ENCODE assay signal across 23 cellular contexts in genomic region chr7:1934017-1934416, GRCh38.
DNase-seq lines count a peak whose midpoint lies in the region; ATAC-seq and TF ChIP-seq lines count a peak whose summit lies in the region.
"Had no signal": no experiment of that assay in that cellular context is flagged by ENCODE, and none has a peak within 500 bp of the region (broad histone marks: within the 10 kb centered on the region; RNA-seq: fewer than 3 reads in every experiment).

No MANE protein-coding gene starts in this region.

- H2AK5ac ChIP-seq in H9 (ENCODE audit: insufficient read length, low read length), result no peak overlapping the region

- no peak for TF ChIP-seq CTCF in CD4-positive, alpha-beta T cell (IDR thresholded peaks at IDR 0.05)
- peak; percentile 46 for TF ChIP-seq CTCF in H9 (conservative IDR thresholded peaks at IDR 0.05)
- TF ChIP-seq CTCF in endothelial cell (IDR thresholded peaks at IDR 0.05; ENCODE audit: unreplicated experiment), result no peak
- no peak for TF ChIP-seq CTCF in spleen (IDR thresholded peaks at IDR 0.05 in 8 of 11, conservative IDR thresholded peaks at IDR 0.05 in 3 of 11)
- TF ChIP-seq CTCF in coronary artery (IDR thresholded peaks at IDR 0.05), result no peak

- no peak for ATAC-seq in CD4-positive, alpha-beta T cell (ENCODE audit: poor library complexity)
- ATAC-seq: activated CD8-positive, alpha-beta memory T cell treated with anti-CD3 and anti-CD28 coated beads, Interleukin-2, amount 10 ng/mL, durations not matched to agents 7 days and 5 days; GM12878 had no signal

- peak overlapping the region; percentile 85 for H3K4me3 Mint-ChIP-seq in CD4-positive, alpha-beta T cell
- H3K4me3 Mint-ChIP-seq in H9 (no peak overlapping the region), endothelial cell (ENCODE audit: unreplicated experiment) (peak overlapping the region; percentile 23)
- H3K4me3 Mint-ChIP-seq: activated CD8-positive, alpha-beta memory T cell treated with anti-CD3 and anti-CD28 coated beads, Interleukin-2, amount 10 ng/mL, durations not matched to agents 7 days and 5 days; activated T-helper 1 cell treated with anti-CD3 and anti-CD28 coated beads, Interleukin-12 subunit alpha, Interleukin-12 subunit beta, Interleukin-2, Interleukin-4 antibody, amounts not matched to agents 30 ng/mL and 10 ng/mL and 1 ng/mL, durations not matched to agents 14 hours and 24 hours and 36 hours had no signal

- H3K27me3 Mint-ChIP-seq in CD4-positive, alpha-beta T cell, result no peaks in the 10 kb centered on the region
- H3K27me3 Mint-ChIP-seq in H9 (ENCODE audit: low read depth) (no peaks in the 10 kb centered on the region), endothelial cell (ENCODE audit: unreplicated experiment) (peaks cover 15% of the 10 kb centered on the region)
- H3K27me3 Mint-ChIP-seq: activated CD8-positive, alpha-beta memory T cell treated with anti-CD3 and anti-CD28 coated beads, Interleukin-2, amount 10 ng/mL, durations not matched to agents 7 days and 5 days had no signal

- H3K4ac ChIP-seq in H9 (ENCODE audit: low read depth, low read length), result no peak overlapping the region

- H3K9me3 ChIP-seq in CD4-positive, alpha-beta T cell (ENCODE audit: control insufficient read depth, low read length), result no peaks in the 10 kb centered on the region
- peaks cover 8% of the 10 kb centered on the region for H3K9me3 ChIP-seq in H9 (ENCODE audit: control insufficient read depth, low read depth, low read length)
- H3K9me3 ChIP-seq in spleen, result no peaks in the 10 kb centered on the region
- H3K9me3 ChIP-seq: prostate gland, SK-N-SH, thoracic aorta had no signal

- no peak overlapping the region for H4K5ac ChIP-seq in H9 (ENCODE audit: insufficient read length, low read depth, low read length)

- H3K23ac ChIP-seq in H9 (ENCODE audit: insufficient read length, low read depth, low read length), result no peak overlapping the region

- H3K23me2 ChIP-seq in H9 (ENCODE audit: insufficient read length, low read depth, low read length, poor library complexity, severe bottlenecking), result no peaks in the 10 kb centered on the region

- no peak overlapping the region for H2BK120ac ChIP-seq in H9 (ENCODE audit: low read depth, low read length, poor library complexity, severe bottlenecking)

- intact Hi-C loops in CD4-positive, alpha-beta T cell (cut with DNase I, micrococcal nuclease), result no loop called here
- intact Hi-C loops in spleen (cut with DNase I; ENCODE audit: low total_unique reads), result no loop called here

- H2BK5ac ChIP-seq in H9 (ENCODE audit: insufficient read length, low read length), result no peak overlapping the region

- H4K8ac ChIP-seq in H9 (replicated peaks; ENCODE audit: insufficient read length, low read depth, low read length), result no peak overlapping the region

- H2BK20ac ChIP-seq in H9 (ENCODE audit: low read depth, low read length, poor library complexity, severe bottlenecking), result no peak overlapping the region

- no peak overlapping the region for H2AFZ ChIP-seq in H9 (ENCODE audit: low read length)

- no peaks in the 10 kb centered on the region for H3K79me1 ChIP-seq in H9 (ENCODE audit: insufficient read depth, low read depth, low read length, poor library complexity, severe bottlenecking)

- no peak overlapping the region for H2BK15ac ChIP-seq in H9 (ENCODE audit: low read depth, low read length)

- H3K27me3 ChIP-seq in CD4-positive, alpha-beta T cell (ENCODE audit: control insufficient read depth, insufficient read depth, low read length), result no peaks in the 10 kb centered on the region
- H3K27me3 ChIP-seq in H9 (ENCODE audit: insufficient read depth, low read length) (no peaks in the 10 kb centered on the region), spleen (replicated peaks in 1 of 7) (no peaks in the 10 kb centered on the region)

- H3K4me1 ChIP-seq in H9 (ENCODE audit: insufficient read depth, low read length) (no peaks in the 10 kb centered on the region), spleen (peaks cover 0 to 66% (median 26%) of the 10 kb centered on the region in 6 donors)
- H3K4me1 ChIP-seq: prostate gland had no signal

- peaks cover 51% of the 10 kb centered on the region for H3K4me1 Mint-ChIP-seq in CD4-positive, alpha-beta T cell (ENCODE audit: low read depth)
- peaks cover 0 to 5% of the 10 kb centered on the region in 2 experiments; a peak in 1 of 4 replicates for H3K4me1 Mint-ChIP-seq in H9
- peaks cover 24% of the 10 kb centered on the region for H3K4me1 Mint-ChIP-seq in endothelial cell (ENCODE audit: unreplicated experiment)

- H3K27ac ChIP-seq in CD4-positive, alpha-beta T cell (ENCODE audit: low read depth, low read length), result no peak overlapping the region
- H3K27ac ChIP-seq in H9 (ENCODE audit: insufficient read length, low read depth, low read length) (no peak overlapping the region), spleen (no peak overlapping the region), coronary artery (no peak overlapping the region), substantia nigra (ENCODE audit: low read depth, low read length, poor library complexity, severe bottlenecking) (no peak overlapping the region)
- H3K27ac ChIP-seq: prostate gland, RWPE1, thoracic aorta had no signal

- H3K56ac ChIP-seq in H9 (ENCODE audit: insufficient read length, low read depth, low read length), result no peak overlapping the region

- CTCF ChIA-PET in CD4-positive, alpha-beta T cell (lab: Charles Lee), result no interaction called here

- peaks cover 68% of the 10 kb centered on the region for H3K36me3 Mint-ChIP-seq in CD4-positive, alpha-beta T cell (ENCODE audit: low read depth)
- H3K36me3 Mint-ChIP-seq in H9 (ENCODE audit: insufficient read depth in 1 of 3, low read depth in 3 of 3) (peaks cover 15 to 22% (median 20%) of the 10 kb centered on the region in 3 experiments), endothelial cell (ENCODE audit: low read depth, unreplicated experiment) (peaks cover 37% of the 10 kb centered on the region)

- no peak for TF ChIP-seq POLR2A in spleen (IDR thresholded peaks at IDR 0.05)

- WGBS in H9 (ENCODE audit: extremely low coverage, insufficient read length, low lambda C conversion rate), result no CpG with 5 or more reads among the region's 20 CpGs
- 93 to 98% (median 96%) methylated on average over 13 to 20 of the region's 20 CpGs for WGBS in spleen, 5 donors

- peak overlapping the region; percentile 92 for H3K27ac Mint-ChIP-seq in CD4-positive, alpha-beta T cell
- H3K27ac Mint-ChIP-seq in H9 (peak overlapping the region; percentile 7 to 92 (median 21); a peak in 4 of 7 replicates), endothelial cell (ENCODE audit: unreplicated experiment) (no peak overlapping the region)
- H3K27ac Mint-ChIP-seq: activated CD8-positive, alpha-beta memory T cell treated with anti-CD3 and anti-CD28 coated beads, Interleukin-2, amount 10 ng/mL, durations not matched to agents 7 days and 5 days; activated T-helper 1 cell treated with anti-CD3 and anti-CD28 coated beads, Interleukin-12 subunit alpha, Interleukin-12 subunit beta, Interleukin-2, Interleukin-4 antibody, amounts not matched to agents 30 ng/mL and 10 ng/mL and 1 ng/mL, durations not matched to agents 14 hours and 24 hours and 36 hours had no signal

- peaks cover 0 to 65% (median 24%) of the 10 kb centered on the region in 6 donors for H3K36me3 ChIP-seq in spleen
- H3K36me3 ChIP-seq: prostate gland, thoracic aorta had no signal

- no peaks in the 10 kb centered on the region for H3K79me2 ChIP-seq in H9 (ENCODE audit: insufficient read depth, low read length)

- no peak overlapping the region for H3K9ac ChIP-seq in H9 (ENCODE audit: extremely low read depth, insufficient read length, low read length)
- H3K9ac ChIP-seq: SK-N-SH had no signal

- H3K9me3 Mint-ChIP-seq in CD4-positive, alpha-beta T cell, result no peaks in the 10 kb centered on the region
- H3K9me3 Mint-ChIP-seq in H9 (peaks cover 15 to 23% of the 10 kb centered on the region in 2 experiments), endothelial cell (ENCODE audit: unreplicated experiment) (no peaks in the 10 kb centered on the region)
- H3K9me3 Mint-ChIP-seq: activated T-helper 1 cell treated with anti-CD3 and anti-CD28 coated beads, Interleukin-12 subunit alpha, Interleukin-12 subunit beta, Interleukin-2, Interleukin-4 antibody, amounts not matched to agents 30 ng/mL and 10 ng/mL and 1 ng/mL, durations not matched to agents 14 hours and 24 hours and 36 hours had no signal

- no peak overlapping the region for H3T11ph ChIP-seq in H9 (ENCODE audit: low read length)

- no peak overlapping the region for H4K91ac ChIP-seq in H9 (ENCODE audit: insufficient read length, low read depth, low read length)

- POLR2A ChIA-PET in CD4-positive, alpha-beta T cell (lab: Charles Lee), result no interaction called here

- H4K20me1 ChIP-seq in H9 (ENCODE audit: control insufficient read depth, insufficient read depth, insufficient read length), result no peaks in the 10 kb centered on the region

- H3K4me3 ChIP-seq in spleen, result no peak overlapping the region
- no peak overlapping the region for H3K4me3 ChIP-seq in coronary artery
- H3K4me3 ChIP-seq: GM12878, lung, prostate gland, thoracic aorta had no signal

- no peak overlapping the region for H3K4me2 ChIP-seq in H9 (ENCODE audit: insufficient read depth, insufficient read length, low read length)
- H3K4me2 ChIP-seq: SK-N-SH had no signal

- H2BK12ac ChIP-seq in H9 (ENCODE audit: insufficient read length, low read depth, low read length), result no peak overlapping the region

- no peak overlapping the region; the same call in 1 of the 2 replicates for H3K14ac ChIP-seq in H9 (ENCODE audit: insufficient read depth, low read length)

- H3K18ac ChIP-seq in H9 (ENCODE audit: insufficient read length, low read depth, low read length), result peak overlapping the region; percentile 29

- no peak for DNase-seq in CD4-positive, alpha-beta T cell
- DNase-seq in H9, result no peak
- DNase-seq in endothelial cell (ENCODE audit: low spot score), result no peak
- peak; percentile 68 for DNase-seq in spleen
- DNase-seq in coronary artery (ENCODE audit: low spot score), result no peak
- no peak for DNase-seq in substantia nigra (lab: John Stamatoyannopoulos, UW)
- DNase-seq in NCI-H82 (lab: John Stamatoyannopoulos, UW), result no peak
- DNase-seq: activated CD4-positive, alpha-beta T cell treated with anti-CD3 and anti-CD28 coated beads, Interleukin-2, amount 50 U/mL, for 1 hour; activated CD8-positive, alpha-beta memory T cell treated with anti-CD3 and anti-CD28 coated beads, Interleukin-2, amount 10 ng/mL, durations not matched to agents 7 days and 5 days; activated naive CD4-positive, alpha-beta T cell treated with anti-CD3 and anti-CD28 coated beads, Interleukin-2, amount 50 U/mL, for 16 hours; Calu3; cortex of kidney; kidney glomerular epithelial cell; NCI-H187 treated with DMSO at 0.1 percent for 48 hours; NCI-H526 treated with DMSO at 0.1 percent for 48 hours; SK-N-SH; T-helper 9 cell had no signal

Comparison
In these comparisons a context has a peak if more than half of its experiments do, and no peak if none do; other contexts are left out.
1. H3K4me3 Mint-ChIP-seq: peak in CD4-positive, alpha-beta T cell (single experiment) and endothelial cell (single experiment); none in H9 (0 of 2).